30 cellular contexts compared by ENCODE assay signal in genomic region chr6:135665935-135666334, GRCh38.
"Had no signal": no experiment of that assay in that cellular context is flagged by ENCODE, and none has a peak within 500 bp of the region (broad histone marks: within the 10 kb centered on the region; RNA-seq: fewer than 3 reads in every experiment).

No MANE protein-coding gene starts in this region.

- H3K27ac Mint-ChIP-seq: activated CD4-positive, alpha-beta memory T cell treated with anti-CD3 and anti-CD28 coated beads for 36 hours; activated CD4-positive, alpha-beta T cell treated with anti-CD3 and anti-CD28 coated beads for 36 hours; activated naive CD4-positive, alpha-beta T cell treated with anti-CD3 and anti-CD28 coated beads, Interleukin-2, amount 10 ng/mL, durations not matched to agents 7 days and 5 days; activated naive CD8-positive, alpha-beta T cell; activated T-helper 1 cell treated with anti-CD3 and anti-CD28 coated beads, Interleukin-12 subunit alpha, Interleukin-12 subunit beta, Interleukin-2, Interleukin-4 antibody, amounts not matched to agents 30 ng/mL and 10 ng/mL and 1 ng/mL, durations not matched to agents 14 hours and 24 hours and 36 hours; IgD-negative memory B cell had no signal

- H3K36me3 Mint-ChIP-seq: activated CD4-positive, alpha-beta memory T cell treated with anti-CD3 and anti-CD28 coated beads for 36 hours; activated naive CD4-positive, alpha-beta T cell treated with anti-CD3 and anti-CD28 coated beads, Interleukin-2, amount 10 ng/mL, durations not matched to agents 7 days and 5 days; activated naive CD8-positive, alpha-beta T cell; IgD-negative memory B cell had no signal

- ATAC-seq: activated CD4-positive, alpha-beta T cell treated with anti-CD3 and anti-CD28 coated beads for 36 hours; activated T-cell treated with anti-CD3 and anti-CD28 coated beads, Interleukin-2, amount 50 U/mL, for 4 hours; Right ventricle myocardium inferior; SK-N-SH treated with all-trans-retinoic acid at 6 μM for 48 hours had no signal

- H3K36me3 ChIP-seq: MG63 had no signal

- H3K27ac ChIP-seq: RWPE1 had no signal

- H3K9me3 Mint-ChIP-seq: activated CD4-positive, alpha-beta memory T cell treated with anti-CD3 and anti-CD28 coated beads for 36 hours; activated naive CD4-positive, alpha-beta T cell treated with anti-CD3 and anti-CD28 coated beads, Interleukin-2, amount 10 ng/mL, durations not matched to agents 7 days and 5 days had no signal

- H3K4me3 ChIP-seq: MG63 had no signal

- DNase-seq: activated CD4-positive, alpha-beta memory T cell treated with anti-CD3 and anti-CD28 coated beads for 36 hours; activated CD4-positive, alpha-beta T cell treated with anti-CD3 and anti-CD28 coated beads for 36 hours; activated CD4-positive, alpha-beta T cell treated with anti-CD3 and anti-CD28 coated beads, Interleukin-2, amount 50 U/mL, for 1 hour; activated CD8-positive, alpha-beta memory T cell treated with anti-CD3 and anti-CD28 coated beads, Interleukin-2, amount 50 U/mL, for 4 hours; activated effector memory CD4-positive, alpha-beta T cell treated with Interleukin-2 at 50 U/mL for 16 hours; activated naive CD4-positive, alpha-beta T cell treated with anti-CD3 and anti-CD28 coated beads, Interleukin-2, amount 10 ng/mL, durations not matched to agents 7 days and 5 days; activated T-cell treated with anti-CD3 and anti-CD28 coated beads for 4 hours; activated T-cell treated with anti-CD3 and anti-CD28 coated beads, Interleukin-2, amount 50 U/mL, for 4 hours; amniotic stem cell; aorta; caudate nucleus; Karpas-422; KBM-7; MG63; NCI-H1092; NCI-H1436 treated with DMSO at 0.1 percent for 48 hours; NCI-H1694 treated with DMSO at 0.1 percent for 48 hours; NCI-H2029; NCI-H345; NCI-H524 treated with DMSO at 0.1 percent for 48 hours; SIG-M5; T-helper 1 cell; T-helper 2 cell; T-helper 9 cell had no signal

- H3K9me3 ChIP-seq: MG63 had no signal

- H3K27me3 ChIP-seq: MG63 had no signal

- H3K4me1 Mint-ChIP-seq: activated CD4-positive, alpha-beta T cell treated with anti-CD3 and anti-CD28 coated beads for 36 hours had no signal

- H3K4me3 Mint-ChIP-seq: activated CD4-positive, alpha-beta memory T cell treated with anti-CD3 and anti-CD28 coated beads for 36 hours; activated CD4-positive, alpha-beta T cell treated with anti-CD3 and anti-CD28 coated beads for 36 hours; activated naive CD4-positive, alpha-beta T cell treated with anti-CD3 and anti-CD28 coated beads, Interleukin-2, amount 10 ng/mL, durations not matched to agents 7 days and 5 days; activated naive CD8-positive, alpha-beta T cell; activated T-cell treated with anti-CD3 and anti-CD28 coated beads, Interleukin-2, amount 50 U/mL, for 4 hours; activated T-helper 1 cell treated with anti-CD3 and anti-CD28 coated beads, Interleukin-12 subunit alpha, Interleukin-12 subunit beta, Interleukin-2, Interleukin-4 antibody, amounts not matched to agents 30 ng/mL and 10 ng/mL and 1 ng/mL, durations not matched to agents 14 hours and 24 hours and 36 hours; IgD-negative memory B cell had no signal
